Comparison of ENCODE assay signal across 1 cellular context in genomic region chr1:246110343-246111219, GRCh38.
A peak's percentile ranks its signal among the peaks of the same experiment; 100 is the strongest.
TF ChIP-seq lines count a peak whose summit lies in the region.

No MANE protein-coding gene starts in this region.

TF ChIP-seq in K562, 482 proteins besides CTCF, POLR2A, EP300 and RAD21 (continued from another document and continues in another):
- TF ChIP-seq SNIP1 (IDR thresholded peaks at IDR 0.05; ENCODE audit: low read depth) (no peak), PATZ1 (CRISPR knock-in tag; IDR thresholded peaks at IDR 0.05; ENCODE audit: borderline replicate concordance) (peak; percentile 97), ZZZ3 (IDR thresholded peaks at IDR 0.05) (no peak), ZBTB26 (CRISPR knock-in tag; IDR thresholded peaks at IDR 0.05) (peak; percentile 83; the same call in 1 of the 2 replicates), NFXL1 (CRISPR knock-in tag; IDR thresholded peaks at IDR 0.05) (peak; percentile 97), ZNF121 (CRISPR knock-in tag; conservative IDR thresholded peaks at IDR 0.05) (no peak), TAF1 (IDR thresholded peaks at IDR 0.05; ENCODE audit: control insufficient read depth, extremely low read depth, insufficient read depth, low read length, severe bottlenecking) (no peak), TGIF2 (CRISPR knock-in tag; IDR thresholded peaks at IDR 0.05) (no peak), RBM25 (IDR thresholded peaks at IDR 0.05; ENCODE audit: low read depth, low read length, severe bottlenecking) (no peak), MLLT1 (IDR thresholded peaks at IDR 0.05) (0 out of 4 replicates have a peak, but pooled peaks of 1 of the 2 experiments have one; percentile 37), LEF1 (IDR thresholded peaks at IDR 0.05) (peak; percentile 61; the same call in 1 of the 2 replicates), U2AF2 (optimal IDR thresholded peaks at IDR 0.05; ENCODE audit: low read depth, low read length) (no peak), ELK1 (CRISPR knock-in tag; IDR thresholded peaks at IDR 0.05) (no peak), SMARCE1 (IDR thresholded peaks at IDR 0.05) (peak; percentile 73), PHB2 (IDR thresholded peaks at IDR 0.05; ENCODE audit: low read depth) (no peak), SMAD4 (CRISPR knock-in tag; conservative IDR thresholded peaks at IDR 0.05) (peak; percentile 100), CHD2 (IDR thresholded peaks at IDR 0.05; ENCODE audit: low read depth, low read length) (no peak), BRCA1 (IDR thresholded peaks at IDR 0.05) (no peak), BRCA1 (CRISPR knock-in tag; IDR thresholded peaks at IDR 0.05) (no peak), OTX1 (CRISPR knock-in tag; IDR thresholded peaks at IDR 0.05) (peak; percentile 81; the same call in 1 of the 2 replicates), KLF1 (tag; IDR thresholded peaks at IDR 0.05) (no peak), ZNF507 (tag; conservative IDR thresholded peaks at IDR 0.05) (0 out of 2 replicates have a peak, but pooled peaks have one; percentile 15), NFE2 (IDR thresholded peaks at IDR 0.05; ENCODE audit: low read depth) (peak; percentile 99), EP400 (IDR thresholded peaks at IDR 0.05) (peak; percentile 53), ZSCAN29 (IDR thresholded peaks at IDR 0.05) (no peak), MGA (IDR thresholded peaks at IDR 0.05) (no peak; the same call in 1 of the 2 replicates), SMAD1 (IDR thresholded peaks at IDR 0.05; ENCODE audit: low read depth, low read length, partially characterized antibody) (peak; percentile 65), HDAC8 (tag; IDR thresholded peaks at IDR 0.05) (peak; percentile 97), SAP30 (IDR thresholded peaks at IDR 0.05; ENCODE audit: borderline replicate concordance, insufficient read depth, low read depth, low read length, poor library complexity, severe bottlenecking) (no peak), ZNF311 (CRISPR knock-in tag; IDR thresholded peaks at IDR 0.05) (peak; percentile 99), ZNF717 (CRISPR knock-in tag; IDR thresholded peaks at IDR 0.05) (no peak), L3MBTL2 (IDR thresholded peaks at IDR 0.05) (peak; percentile 67), SAFB2 (IDR thresholded peaks at IDR 0.05; ENCODE audit: borderline replicate concordance, low read depth, low read length, severe bottlenecking) (no peak), ZNF239 (CRISPR knock-in tag; IDR thresholded peaks at IDR 0.05) (peak; percentile 95)
- TF ChIP-seq, protein P1, sequence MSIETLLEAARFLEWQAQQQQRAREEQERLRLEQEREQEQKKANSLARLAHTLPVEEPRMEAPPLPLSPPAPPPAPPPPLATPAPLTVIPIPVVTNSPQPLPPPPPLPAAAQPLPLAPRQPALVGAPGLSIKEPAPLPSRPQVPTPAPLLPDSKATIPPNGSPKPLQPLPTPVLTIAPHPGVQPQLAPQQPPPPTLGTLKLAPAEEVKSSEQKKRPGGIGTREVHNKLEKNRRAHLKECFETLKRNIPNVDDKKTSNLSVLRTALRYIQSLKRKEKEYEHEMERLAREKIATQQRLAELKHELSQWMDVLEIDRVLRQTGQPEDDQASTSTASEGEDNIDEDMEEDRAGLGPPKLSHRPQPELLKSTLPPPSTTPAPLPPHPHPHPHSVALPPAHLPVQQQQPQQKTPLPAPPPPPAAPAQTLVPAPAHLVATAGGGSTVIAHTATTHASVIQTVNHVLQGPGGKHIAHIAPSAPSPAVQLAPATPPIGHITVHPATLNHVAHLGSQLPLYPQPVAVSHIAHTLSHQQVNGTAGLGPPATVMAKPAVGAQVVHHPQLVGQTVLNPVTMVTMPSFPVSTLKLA (conservative IDR thresholded peaks at IDR 0.05) = peak; percentile 87 to 88
- TF ChIP-seq, protein P2, sequence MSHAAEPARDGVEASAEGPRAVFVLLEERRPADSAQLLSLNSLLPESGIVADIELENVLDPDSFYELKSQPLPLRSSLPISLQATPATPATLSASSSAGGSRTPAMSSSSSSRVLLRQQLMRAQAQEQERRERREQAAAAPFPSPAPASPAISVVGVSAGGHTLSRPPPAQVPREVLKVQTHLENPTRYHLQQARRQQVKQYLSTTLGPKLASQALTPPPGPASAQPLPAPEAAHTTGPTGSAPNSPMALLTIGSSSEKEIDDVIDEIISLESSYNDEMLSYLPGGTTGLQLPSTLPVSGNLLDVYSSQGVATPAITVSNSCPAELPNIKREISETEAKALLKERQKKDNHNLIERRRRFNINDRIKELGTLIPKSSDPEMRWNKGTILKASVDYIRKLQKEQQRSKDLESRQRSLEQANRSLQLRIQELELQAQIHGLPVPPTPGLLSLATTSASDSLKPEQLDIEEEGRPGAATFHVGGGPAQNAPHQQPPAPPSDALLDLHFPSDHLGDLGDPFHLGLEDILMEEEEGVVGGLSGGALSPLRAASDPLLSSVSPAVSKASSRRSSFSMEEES (CRISPR knock-in tag; IDR thresholded peaks at IDR 0.05) = peak; percentile 47
- TF ChIP-seq, protein P3, sequence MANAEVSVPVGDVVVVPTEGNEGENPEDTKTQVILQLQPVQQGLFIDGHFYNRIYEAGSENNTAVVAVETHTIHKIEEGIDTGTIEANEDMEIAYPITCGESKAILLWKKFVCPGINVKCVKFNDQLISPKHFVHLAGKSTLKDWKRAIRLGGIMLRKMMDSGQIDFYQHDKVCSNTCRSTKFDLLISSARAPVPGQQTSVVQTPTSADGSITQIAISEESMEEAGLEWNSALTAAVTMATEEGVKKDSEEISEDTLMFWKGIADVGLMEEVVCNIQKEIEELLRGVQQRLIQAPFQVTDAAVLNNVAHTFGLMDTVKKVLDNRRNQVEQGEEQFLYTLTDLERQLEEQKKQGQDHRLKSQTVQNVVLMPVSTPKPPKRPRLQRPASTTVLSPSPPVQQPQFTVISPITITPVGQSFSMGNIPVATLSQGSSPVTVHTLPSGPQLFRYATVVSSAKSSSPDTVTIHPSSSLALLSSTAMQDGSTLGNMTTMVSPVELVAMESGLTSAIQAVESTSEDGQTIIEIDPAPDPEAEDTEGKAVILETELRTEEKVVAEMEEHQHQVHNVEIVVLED (CRISPR knock-in tag; IDR thresholded peaks at IDR 0.05) = peak; percentile 87
